ENCODE assay signal across 21 cellular contexts in genomic region chr12:70842136-70842535, GRCh38.
DNase-seq lines count a peak whose midpoint lies in the region; ATAC-seq, FAIRE-seq and TF ChIP-seq lines count a peak whose summit lies in the region.
"Had no signal": no experiment of that assay in that cellular context is flagged by ENCODE, and none has a peak within 500 bp of the region (broad histone marks: within the 10 kb centered on the region; RNA-seq: fewer than 3 reads in every experiment).

No MANE protein-coding gene starts in this region.

- H3K36me3 ChIP-seq in bronchial epithelial cell (ENCODE audit: control insufficient read depth, insufficient read depth, low read length), result no peaks in the 10 kb centered on the region
- no peaks in the 10 kb centered on the region for H3K36me3 ChIP-seq in CD8-positive, alpha-beta memory T cell (ENCODE audit: insufficient read depth, low read length)
- H3K36me3 ChIP-seq: MG63, Peyer's patch had no signal

- no peak overlapping the region for H3K27ac Mint-ChIP-seq in CD8-positive, alpha-beta memory T cell
- H3K27ac Mint-ChIP-seq: CD8-positive, alpha-beta T cell; H9 had no signal

- CTCF ChIA-PET in CD8-positive, alpha-beta memory T cell (lab: Charles Lee), result no interaction called here

- FAIRE-seq in bronchial epithelial cell (lab: Jason Lieb, UNC), result no peak
- FAIRE-seq: G401.6 had no signal

- no peak overlapping the region for H3K4me3 ChIP-seq in Jurkat, Clone E6-1 (ENCODE audit: low read length)
- H3K4me3 ChIP-seq in bronchial epithelial cell (ENCODE audit: low read depth, low read length) (no peak overlapping the region), fibroblast of mammary gland (ENCODE audit: control insufficient read depth, low read depth, low read length) (no peak overlapping the region)
- no peak overlapping the region for H3K4me3 ChIP-seq in CD8-positive, alpha-beta memory T cell (ENCODE audit: low read length)
- H3K4me3 ChIP-seq: MG63, Peyer's patch had no signal

- no peaks in the 10 kb centered on the region for H3K27me3 ChIP-seq in bronchial epithelial cell (ENCODE audit: control insufficient read depth, insufficient read depth, low read length)
- H3K27me3 ChIP-seq in CD8-positive, alpha-beta memory T cell (ENCODE audit: insufficient read depth, low read length, poor library complexity, severe bottlenecking), result no peaks in the 10 kb centered on the region
- H3K27me3 ChIP-seq: MG63, Peyer's patch had no signal

- POLR2A ChIA-PET in CD8-positive, alpha-beta memory T cell (lab: Charles Lee), result no interaction called here

- TF ChIP-seq CTCF in bronchial epithelial cell (IDR thresholded peaks at IDR 0.05; ENCODE audit: insufficient read depth, low read length, severe bottlenecking) (no peak), fibroblast of mammary gland (conservative IDR thresholded peaks at IDR 0.05; ENCODE audit: control insufficient read depth, insufficient read depth, low read depth, low read length) (no peak)

- peaks cover 0 to 11% (median 0%) of the 10 kb centered on the region in 5 donors for H3K9me3 Mint-ChIP-seq in CD8-positive, alpha-beta memory T cell
- H3K9me3 Mint-ChIP-seq: CD8-positive, alpha-beta T cell; H9 had no signal

- no peaks in the 10 kb centered on the region for H3K4me1 ChIP-seq in CD8-positive, alpha-beta memory T cell (ENCODE audit: insufficient read depth, low read length)
- H3K4me1 ChIP-seq: Peyer's patch had no signal

- no peaks in the 10 kb centered on the region for H3K4me1 Mint-ChIP-seq in CD8-positive, alpha-beta memory T cell

- no peaks in the 10 kb centered on the region for H3K27me3 Mint-ChIP-seq in CD8-positive, alpha-beta memory T cell

- peak overlapping the region; percentile 83 for H3K27ac ChIP-seq in substantia nigra (ENCODE audit: low read depth, low read length, poor library complexity, severe bottlenecking)
- no peak overlapping the region for H3K27ac ChIP-seq in CD8-positive, alpha-beta memory T cell (ENCODE audit: low read depth, low read length)
- H3K27ac ChIP-seq: Peyer's patch had no signal

- H3K4me3 Mint-ChIP-seq in CD8-positive, alpha-beta memory T cell, result no peak overlapping the region
- H3K4me3 Mint-ChIP-seq: CD8-positive, alpha-beta T cell; H9 had no signal

- no peak for ATAC-seq in GM21528 (IDR thresholded peaks at IDR 0.05; ENCODE audit: low FRiP score, unreplicated experiment)
- ATAC-seq: CD8-positive, alpha-beta T cell; SK-N-SH treated with all-trans-retinoic acid at 6 μM for 48 hours had no signal

- no peaks in the 10 kb centered on the region for H3K36me3 Mint-ChIP-seq in CD8-positive, alpha-beta memory T cell
- H3K36me3 Mint-ChIP-seq: CD8-positive, alpha-beta T cell had no signal

- peak; percentile 9 for DNase-seq in Jurkat, Clone E6-1 (ENCODE audit: low read depth, low spot score)
- DNase-seq in bronchial epithelial cell (ENCODE audit: low read depth), result peak; percentile 38
- DNase-seq in fibroblast of mammary gland (ENCODE audit: low read depth), result peak; percentile 70
- no peak for DNase-seq in substantia nigra (lab: John Stamatoyannopoulos, UW)
- DNase-seq in CD8-positive, alpha-beta memory T cell, result no peak
- DNase-seq in stimulated activated CD4-positive, alpha-beta T cell treated with anti-CD3 and anti-CD28 coated beads, Interleukin-2, amount 100 ng/mL, for 24 hours, result no peak
- DNase-seq in HUDEP-2 (lab: John Stamatoyannopoulos, UW; ENCODE audit: unreplicated experiment in 76 of 76), result no peak
- DNase-seq: CD8-positive, alpha-beta T cell; DND-41; H9; KBM-7; MG63; NCI-H1092; NCI-H1694; NCI-H510A treated with DMSO at 0.1 percent for 48 hours; Peyer's patch; SHP77; T-helper 1 cell had no signal

- no peaks in the 10 kb centered on the region for H3K9me3 ChIP-seq in CD8-positive, alpha-beta memory T cell (ENCODE audit: low read length)
- H3K9me3 ChIP-seq: MG63, Peyer's patch had no signal

Comparison
In these comparisons a context has a peak if more than half of its experiments do, and no peak if none do; other contexts are left out.
1. DNase-seq: peak in Jurkat, Clone E6-1 (single experiment), bronchial epithelial cell (single experiment) and fibroblast of mammary gland (single experiment); none in substantia nigra (0 of 49), CD8-positive, alpha-beta memory T cell (0 of 5), stimulated activated CD4-positive, alpha-beta T cell treated with anti-CD3 and anti-CD28 coated beads, Interleukin-2, amount 100 ng/mL, for 24 hours (0 of 2) and HUDEP-2 (0 of 76).